9 cellular contexts compared by ENCODE assay signal in genomic region chr9:95505676-95506437, GRCh38. TPM values are rescaled to one million over a fixed set of nuclear protein-coding genes. Genes with fewer than 3 reads are reported as not detected.
DNase-seq lines count a peak whose midpoint lies in the region; ATAC-seq, FAIRE-seq and TF ChIP-seq lines count a peak whose summit lies in the region.
"Had no signal": no experiment of that assay in that cellular context is flagged by ENCODE, and none has a peak within 500 bp of the region (broad histone marks: within the 10 kb centered on the region; RNA-seq: fewer than 3 reads in every experiment).

No MANE protein-coding gene starts in this region.

- no peak for FAIRE-seq in HTR-8/SVneo (lab: Jason Lieb, UNC)

- H3K4me1 ChIP-seq in Peyer's patch, result peaks cover 0 to 27% (median 4%) of the 10 kb centered on the region in 4 donors

- H3K36me3 ChIP-seq in Peyer's patch, result no peaks in the 10 kb centered on the region
- H3K36me3 ChIP-seq: neutrophil had no signal

- H3K27me3 ChIP-seq in Peyer's patch, result no peaks in the 10 kb centered on the region

- H3K27ac ChIP-seq in Peyer's patch (peak overlapping the region; percentile 75 to 87 (median 77)), skin epidermis (peak overlapping the region in 20 of 21 experiments; percentile 60 to 92 (median 82))
- H3K27ac ChIP-seq: neutrophil had no signal

- H3K36me3 Mint-ChIP-seq in brain, result peaks cover 12% of the 10 kb centered on the region

- H3K4me1 Mint-ChIP-seq in brain, result peaks cover 49% of the 10 kb centered on the region

- TF ChIP-seq POLR2A in Peyer's patch (IDR thresholded peaks at IDR 0.05), result peak in 1 of 2 donors; percentile 16

- peak overlapping the region; percentile 91 to 100 (median 99) for H3K4me3 Mint-ChIP-seq in brain

- peaks cover 0 to 3% (median 0%) of the 10 kb centered on the region in 5 experiments for H3K9me3 Mint-ChIP-seq in brain

- peak overlapping the region; percentile 84 to 99 (median 98) for H3K27ac Mint-ChIP-seq in brain

- DNase-seq in NCI-H146 (lab: John Stamatoyannopoulos, UW) (peak; percentile 39), NCI-H146 treated with DMSO at 0.1 percent for 48 hours (lab: John Stamatoyannopoulos, UW; ENCODE audit: unreplicated experiment) (no peak), Peyer's patch (peak in 2 of 3 donors; percentile 59 to 71), iPS-NIHi11 (ENCODE audit: low spot score) (peak; percentile 88), HTR-8/SVneo (ENCODE audit: insufficient read length, low spot score) (no peak)

- peak overlapping the region; percentile 49 to 83 (median 68) for H3K4me3 ChIP-seq in Peyer's patch
- peak overlapping the region; percentile 50 to 82 (median 58) for H3K4me3 ChIP-seq in skin epidermis

- TF ChIP-seq CTCF in Peyer's patch (IDR thresholded peaks at IDR 0.05) (no peak), brain (conservative IDR thresholded peaks at IDR 0.05) (no peak)

- peaks cover 11% of the 10 kb centered on the region for H3K27me3 Mint-ChIP-seq in brain

- peak; percentile 13 for ATAC-seq in HG03139 (IDR thresholded peaks at IDR 0.05; ENCODE audit: unreplicated experiment)

- H3K9me3 ChIP-seq in Peyer's patch, result peaks cover 0 to 5% (median 0%) of the 10 kb centered on the region in 4 donors
- H3K9me3 ChIP-seq: neutrophil had no signal

RNA-seq across cellular contexts. Expression of gene PTCH1, which starts 10.9 kb away (rescaled TPM):
- 10 to 100 TPM; 16.5 to 71.0 (median 24.0) TPM for total RNA-seq in Peyer's patch
- polyA plus RNA-seq in brain (ENCODE audit: insufficient read depth, low read depth, low replicate concordance), result 13.5 TPM

Comparison
In these comparisons a context has a peak if more than half of its experiments do, and no peak if none do; other contexts are left out.
1. DNase-seq: peak in NCI-H146 (single experiment), Peyer's patch (2 of 3) and iPS-NIHi11 (single experiment); none in NCI-H146 treated with DMSO at 0.1 percent for 48 hours (single experiment) and HTR-8/SVneo (single experiment).